ENCODE assay signal across 8 cellular contexts in the genomic region with DNA sequence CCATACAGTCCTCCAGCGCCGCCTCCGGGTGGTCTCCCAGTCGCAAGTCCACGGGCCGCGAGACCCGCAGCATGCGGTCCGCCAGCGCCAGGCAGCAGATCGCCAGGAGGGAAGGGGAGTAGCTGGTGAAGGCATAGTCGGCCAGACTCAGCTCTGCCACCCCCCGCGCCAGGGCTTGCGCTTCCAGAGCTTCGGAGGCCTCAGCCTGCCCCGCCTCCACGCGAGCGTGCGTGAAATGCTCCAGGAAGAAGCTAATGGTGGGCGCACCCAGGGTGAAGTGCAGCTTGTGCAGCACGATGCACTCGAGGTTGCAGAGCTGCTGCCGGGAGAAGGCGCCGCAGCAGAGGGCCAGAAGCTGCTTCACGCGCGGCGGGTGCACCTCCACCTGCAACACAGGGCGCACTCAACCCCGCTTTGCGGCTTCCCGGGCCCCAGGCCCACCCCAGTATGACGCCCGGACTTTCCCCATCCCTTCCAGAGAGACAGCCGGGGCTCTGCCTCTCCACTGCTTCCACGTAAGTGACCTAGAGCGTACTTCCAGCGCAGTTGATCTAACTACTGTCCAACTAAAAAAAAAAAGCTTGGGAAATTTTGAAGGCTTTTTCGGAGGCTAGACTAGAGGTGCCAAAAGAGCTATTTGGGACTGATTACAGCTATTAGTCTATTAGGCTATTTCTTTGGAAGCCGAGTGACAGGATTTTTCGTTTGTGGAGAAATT. TPM values are rescaled to one million over a fixed set of nuclear protein-coding genes. Genes with fewer than 3 reads are reported as not detected.
DNase-seq lines count a peak whose midpoint lies in the region; ATAC-seq and TF ChIP-seq lines count a peak whose summit lies in the region.

No MANE protein-coding gene starts in this region.

- DNase-seq in stimulated activated CD4-positive, alpha-beta T cell treated with anti-CD3 and anti-CD28 coated beads, Interleukin-12 subunit alpha, Interleukin-12 subunit beta, amount 100 ng/mL, for 4 hours: peak; percentile 29
- no peak for DNase-seq in stimulated activated CD4-positive, alpha-beta T cell treated with anti-CD3 and anti-CD28 coated beads, Interleukin-1b, Interleukin-23, amount 100 ng/mL, for 48 hours
- DNase-seq in activated B cell treated with CpG ODN at 0.5 μM for 24 hours (peak; percentile 35), foreskin melanocyte (peak; percentile 22), skeletal muscle cell (ENCODE audit: low read depth) (no peak), NCI-H2171 (lab: John Stamatoyannopoulos, UW) (no peak)

- H3K36me3 Mint-ChIP-seq in activated B cell treated with CpG ODN at 0.5 μM for 24 hours (ENCODE audit: low read depth): no peaks in the 10 kb centered on the region

- POLR2A ChIA-PET in activated B cell treated with CpG ODN at 0.5 μM for 24 hours (lab: Charles Lee): interaction anchor here (1.2 kb wide), 1 partner anchor 76 kb away, joined by 7 read pairs; the partner anchor contains the start of genes DHX29 and MTREX

- H3K27me3 Mint-ChIP-seq in activated B cell treated with CpG ODN at 0.5 μM for 24 hours: peaks cover 65% of the 10 kb centered on the region

- peak overlapping the region; percentile 31 for H3K4me3 ChIP-seq in skeletal muscle cell (ENCODE audit: low read depth, low read length)

- no peak overlapping the region for H3K27ac Mint-ChIP-seq in activated B cell treated with CpG ODN at 0.5 μM for 24 hours

- intact Hi-C loops in activated B cell treated with CpG ODN at 0.5 μM for 24 hours (cut with micrococcal nuclease): loop anchor here (1.0 to 5.0 kb wide), 3 partner anchors 8 to 306 kb away; partner anchors contain the start of genes DHX29 and MTREX

- H3K4me3 Mint-ChIP-seq in activated B cell treated with CpG ODN at 0.5 μM for 24 hours: peak overlapping the region; percentile 81

- no peaks in the 10 kb centered on the region for H3K9me3 Mint-ChIP-seq in activated B cell treated with CpG ODN at 0.5 μM for 24 hours

- ATAC-seq in activated B cell treated with CpG ODN at 0.5 μM for 24 hours (ENCODE audit: low read depth) (no peak), GM21367 (IDR thresholded peaks at IDR 0.05; ENCODE audit: unreplicated experiment) (no peak), HG03159 (IDR thresholded peaks at IDR 0.05; ENCODE audit: unreplicated experiment) (no peak)

- TF ChIP-seq CTCF in activated B cell treated with CpG ODN at 0.5 μM for 24 hours (IDR thresholded peaks at IDR 0.05): no peak

- CTCF ChIA-PET in activated B cell treated with CpG ODN at 0.5 μM for 24 hours (lab: Charles Lee): interaction anchor here (1.4 kb wide), 1 partner anchor 59 kb away, joined by 4 read pairs; no protein-coding TSS in a partner anchor

- peaks cover 37% of the 10 kb centered on the region for H3K4me1 Mint-ChIP-seq in activated B cell treated with CpG ODN at 0.5 μM for 24 hours

RNA-seq across cellular contexts. Expression of gene CCNO, which starts 1.8 kb away (rescaled TPM):
- total RNA-seq in activated B cell treated with CpG ODN at 0.5 μM for 24 hours: not detected in 2 replicates

RNA-seq across cellular contexts. Expression of gene MCIDAS, which starts 4.5 kb away (rescaled TPM):
- not detected in 2 replicates for total RNA-seq in activated B cell treated with CpG ODN at 0.5 μM for 24 hours

RNA-seq across cellular contexts. Expression of gene CDC20B, which starts 58.7 kb away (rescaled TPM):
- total RNA-seq in activated B cell treated with CpG ODN at 0.5 μM for 24 hours: not detected in 2 replicates

Comparison
In these comparisons a context has a peak if more than half of its experiments do, and no peak if none do; other contexts are left out.
1. DNase-seq: peak in stimulated activated CD4-positive, alpha-beta T cell treated with anti-CD3 and anti-CD28 coated beads, Interleukin-12 subunit alpha, Interleukin-12 subunit beta, amount 100 ng/mL, for 4 hours (single experiment), activated B cell treated with CpG ODN at 0.5 μM for 24 hours (single experiment) and foreskin melanocyte (single experiment); none in stimulated activated CD4-positive, alpha-beta T cell treated with anti-CD3 and anti-CD28 coated beads, Interleukin-1b, Interleukin-23, amount 100 ng/mL, for 48 hours (single experiment), skeletal muscle cell (single experiment) and NCI-H2171 (single experiment).